In the genomic region with DNA sequence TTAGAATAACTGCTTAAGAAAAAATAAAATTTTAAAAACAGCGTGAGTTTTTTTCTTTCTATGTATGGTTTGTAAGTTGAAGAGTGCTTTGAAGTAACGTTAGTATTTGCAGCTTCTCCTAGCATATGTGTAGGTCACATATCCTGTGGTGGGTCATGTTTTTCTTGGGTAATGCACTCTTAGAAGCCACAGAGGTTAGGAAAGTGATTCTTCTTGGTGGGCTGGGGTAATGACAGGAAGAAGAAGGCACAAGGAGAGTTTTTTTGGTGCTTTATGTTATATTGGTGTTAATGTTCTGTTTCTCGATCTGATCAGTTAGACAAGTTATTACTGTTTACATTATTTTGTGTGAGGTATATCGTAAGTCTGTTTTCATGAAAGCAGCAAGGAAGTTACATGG, we compare ENCODE assay signal across 16 cellular contexts.
DNase-seq lines count a peak whose midpoint lies in the region; ATAC-seq and TF ChIP-seq lines count a peak whose summit lies in the region.
"Had no signal": no experiment of that assay in that cellular context is flagged by ENCODE, and none has a peak within 500 bp of the region (broad histone marks: within the 10 kb centered on the region; RNA-seq: fewer than 3 reads in every experiment).

No MANE protein-coding gene starts in this region.

- no peaks in the 10 kb centered on the region for H4K20me1 ChIP-seq in neural progenitor cell (ENCODE audit: low read depth)

- no peak for TF ChIP-seq EP300 in tibial nerve (IDR thresholded peaks at IDR 0.05)

- no peaks in the 10 kb centered on the region for H3F3A ChIP-seq in neural progenitor cell (ENCODE audit: low read depth)

- peaks cover 3 to 71% (median 30%) of the 10 kb centered on the region in 3 donors for H3K36me3 Mint-ChIP-seq in CD8-positive, alpha-beta memory T cell
- H3K36me3 Mint-ChIP-seq in activated CD8-positive, alpha-beta T cell treated with anti-CD3 and anti-CD28 coated beads, Interleukin-2, amount 10 ng/mL, durations not matched to agents 7 days and 5 days (ENCODE audit: low read depth): peaks cover 49% of the 10 kb centered on the region
- H3K36me3 Mint-ChIP-seq in naive thymus-derived CD8-positive, alpha-beta T cell: peaks cover 9 to 54% (median 18%) of the 10 kb centered on the region in 3 donors
- peaks cover 41% of the 10 kb centered on the region for H3K36me3 Mint-ChIP-seq in neural progenitor cell

- H3K27ac ChIP-seq in CD8-positive, alpha-beta memory T cell (ENCODE audit: low read depth, low read length): no peak overlapping the region
- no peak overlapping the region for H3K27ac ChIP-seq in neural progenitor cell
- no peak overlapping the region for H3K27ac ChIP-seq in tibial nerve
- H3K27ac ChIP-seq: C4-2B, sigmoid colon, thoracic aorta had no signal

- in situ Hi-C loops in KBM-7 (cut with MboI; ENCODE audit: low pct_unique_long_range_greater_than_20kb, low sequenced_read_pairs): no loop called here

- WGBS in tibial nerve, 2 donors: 57 to 61% methylated on average over 4 of the region's 4 CpGs

- H3K9me3 Mint-ChIP-seq in CD8-positive, alpha-beta memory T cell: no peaks in the 10 kb centered on the region
- no peaks in the 10 kb centered on the region for H3K9me3 Mint-ChIP-seq in activated CD8-positive, alpha-beta T cell treated with anti-CD3 and anti-CD28 coated beads, Interleukin-2, amount 10 ng/mL, durations not matched to agents 7 days and 5 days (ENCODE audit: insufficient read depth)
- no peaks in the 10 kb centered on the region for H3K9me3 Mint-ChIP-seq in naive thymus-derived CD8-positive, alpha-beta T cell
- no peaks in the 10 kb centered on the region for H3K9me3 Mint-ChIP-seq in neural progenitor cell

- H3K36me3 ChIP-seq in CD8-positive, alpha-beta memory T cell (ENCODE audit: insufficient read depth, low read length): peaks cover 7% of the 10 kb centered on the region
- H3K36me3 ChIP-seq in neural progenitor cell (peaks cover 13% of the 10 kb centered on the region), tibial nerve (peaks cover 0 to 44% (median 0%) of the 10 kb centered on the region in 3 donors), MG63 (no peaks in the 10 kb centered on the region)
- H3K36me3 ChIP-seq: thoracic aorta had no signal

- TF ChIP-seq CTCF in neural progenitor cell (IDR thresholded peaks at IDR 0.05) (no peak), tibial nerve (IDR thresholded peaks at IDR 0.05) (no peak)

- POLR2A ChIA-PET in CD8-positive, alpha-beta memory T cell (lab: Charles Lee): no interaction called here
- POLR2A ChIA-PET in activated CD8-positive, alpha-beta T cell treated with anti-CD3 and anti-CD28 coated beads, Interleukin-2, amount 10 ng/mL, durations not matched to agents 7 days and 5 days (lab: Charles Lee): no interaction called here
- POLR2A ChIA-PET in naive thymus-derived CD8-positive, alpha-beta T cell (lab: Charles Lee): interaction anchor here (0.5 to 5.2 kb wide), 5 partner anchors 11 to 174 kb away, joined by 3 to 47 read pairs (median 3); a partner anchor contains a TSS

- no peaks in the 10 kb centered on the region for H3K27me3 ChIP-seq in CD8-positive, alpha-beta memory T cell (ENCODE audit: insufficient read depth, low read length, poor library complexity, severe bottlenecking)
- H3K27me3 ChIP-seq in neural progenitor cell (no peaks in the 10 kb centered on the region), tibial nerve (no peaks in the 10 kb centered on the region), MG63 (no peaks in the 10 kb centered on the region)
- H3K27me3 ChIP-seq: sigmoid colon had no signal

- peak in 2 of 5 donors; percentile 14 to 76 for DNase-seq in CD8-positive, alpha-beta memory T cell
- DNase-seq in KBM-7: peak; percentile 60
- no peak for DNase-seq in activated CD8-positive, alpha-beta T cell treated with anti-CD3 and anti-CD28 coated beads, Interleukin-2, amount 10 ng/mL, durations not matched to agents 7 days and 5 days
- DNase-seq in naive thymus-derived CD8-positive, alpha-beta T cell: peak in 6 of 10 donors; percentile 21 to 83 (median 58)
- DNase-seq in neural progenitor cell (ENCODE audit: low spot score): no peak
- no peak for DNase-seq in tibial nerve (ENCODE audit: low spot score in 2 of 2)
- DNase-seq in MG63: no peak
- DNase-seq: cortex of kidney; DMS79 treated with DMSO at 0.1 percent for 48 hours; KG1; NCI-H187; PC-3; sigmoid colon; stimulated activated CD4-positive, alpha-beta T cell treated with anti-CD3 and anti-CD28 coated beads, Interleukin-2, amount 100 ng/mL, for 24 hours had no signal

- no peak overlapping the region for H3K4me3 ChIP-seq in CD8-positive, alpha-beta memory T cell (ENCODE audit: low read length)
- H3K4me3 ChIP-seq in neural progenitor cell: no peak overlapping the region
- no peak overlapping the region for H3K4me3 ChIP-seq in tibial nerve
- H3K4me3 ChIP-seq in MG63: no peak overlapping the region
- H3K4me3 ChIP-seq: sigmoid colon, thoracic aorta had no signal

- peak; percentile 66 for ATAC-seq in activated CD8-positive, alpha-beta T cell treated with anti-CD3 and anti-CD28 coated beads, Interleukin-2, amount 10 ng/mL, durations not matched to agents 7 days and 5 days
- ATAC-seq in naive thymus-derived CD8-positive, alpha-beta T cell: peak; percentile 89 to 97
- ATAC-seq: PC-3 had no signal

- peak overlapping the region in 5 of 8 donors; percentile 29 to 93 (median 59) for H3K27ac Mint-ChIP-seq in CD8-positive, alpha-beta memory T cell
- H3K27ac Mint-ChIP-seq in activated CD8-positive, alpha-beta T cell treated with anti-CD3 and anti-CD28 coated beads, Interleukin-2, amount 10 ng/mL, durations not matched to agents 7 days and 5 days: peak overlapping the region; percentile 67
- H3K27ac Mint-ChIP-seq in naive thymus-derived CD8-positive, alpha-beta T cell: peak overlapping the region; percentile 54 to 96 (median 90)
- no peak overlapping the region for H3K27ac Mint-ChIP-seq in neural progenitor cell

- peaks cover 14 to 35% (median 24%) of the 10 kb centered on the region in 3 donors for H3K4me1 Mint-ChIP-seq in CD8-positive, alpha-beta memory T cell
- peaks cover 26% of the 10 kb centered on the region for H3K4me1 Mint-ChIP-seq in activated CD8-positive, alpha-beta T cell treated with anti-CD3 and anti-CD28 coated beads, Interleukin-2, amount 10 ng/mL, durations not matched to agents 7 days and 5 days (ENCODE audit: low read depth)
- peaks cover 20 to 77% (median 57%) of the 10 kb centered on the region in 4 donors for H3K4me1 Mint-ChIP-seq in naive thymus-derived CD8-positive, alpha-beta T cell
- H3K4me1 Mint-ChIP-seq in neural progenitor cell: no peaks in the 10 kb centered on the region

- H2AFZ ChIP-seq in neural progenitor cell (replicated peaks): no peak overlapping the region

- H3K79me2 ChIP-seq in neural progenitor cell (ENCODE audit: low read depth): no peaks in the 10 kb centered on the region

- H3K9me3 ChIP-seq in CD8-positive, alpha-beta memory T cell (ENCODE audit: low read length): no peaks in the 10 kb centered on the region
- H3K9me3 ChIP-seq in neural progenitor cell (ENCODE audit: low read depth): no peaks in the 10 kb centered on the region
- no peaks in the 10 kb centered on the region for H3K9me3 ChIP-seq in tibial nerve
- no peaks in the 10 kb centered on the region for H3K9me3 ChIP-seq in MG63
- H3K9me3 ChIP-seq: sigmoid colon, thoracic aorta had no signal

- peaks cover 30% of the 10 kb centered on the region for H3K4me1 ChIP-seq in CD8-positive, alpha-beta memory T cell (ENCODE audit: insufficient read depth, low read length)
- H3K4me1 ChIP-seq in neural progenitor cell: no peaks in the 10 kb centered on the region
- H3K4me1 ChIP-seq in tibial nerve: no peaks in the 10 kb centered on the region

- no peak overlapping the region for H3K9ac ChIP-seq in neural progenitor cell

- H3K4me3 Mint-ChIP-seq in CD8-positive, alpha-beta memory T cell: peak overlapping the region in 3 of 7 donors; percentile 1 to 64 (median 36)
- H3K4me3 Mint-ChIP-seq in activated CD8-positive, alpha-beta T cell treated with anti-CD3 and anti-CD28 coated beads, Interleukin-2, amount 10 ng/mL, durations not matched to agents 7 days and 5 days: peak overlapping the region; percentile 7
- H3K4me3 Mint-ChIP-seq in naive thymus-derived CD8-positive, alpha-beta T cell: peak overlapping the region; percentile 51 to 86 (median 70)
- no peak overlapping the region for H3K4me3 Mint-ChIP-seq in neural progenitor cell

- H3K27me3 Mint-ChIP-seq in CD8-positive, alpha-beta memory T cell: no peaks in the 10 kb centered on the region
- no peaks in the 10 kb centered on the region for H3K27me3 Mint-ChIP-seq in activated CD8-positive, alpha-beta T cell treated with anti-CD3 and anti-CD28 coated beads, Interleukin-2, amount 10 ng/mL, durations not matched to agents 7 days and 5 days (ENCODE audit: low read depth)
- no peaks in the 10 kb centered on the region for H3K27me3 Mint-ChIP-seq in naive thymus-derived CD8-positive, alpha-beta T cell
- peaks cover 2% of the 10 kb centered on the region for H3K27me3 Mint-ChIP-seq in neural progenitor cell (ENCODE audit: insufficient read depth, low read depth)

- H3K4me2 ChIP-seq in neural progenitor cell: no peak overlapping the region

- no peak for TF ChIP-seq POLR2A in tibial nerve (IDR thresholded peaks at IDR 0.05)

- CTCF ChIA-PET in CD8-positive, alpha-beta memory T cell (lab: Charles Lee): no interaction called here
- CTCF ChIA-PET in activated CD8-positive, alpha-beta T cell treated with anti-CD3 and anti-CD28 coated beads, Interleukin-2, amount 10 ng/mL, durations not matched to agents 7 days and 5 days (lab: Charles Lee): interaction anchor here (0.7 to 1.1 kb wide), 4 partner anchors 24 to 174 kb away, joined by 3 to 5 read pairs (median 3); no protein-coding TSS in a partner anchor

Comparison
In these comparisons a context has a peak if more than half of its experiments do, and no peak if none do; other contexts are left out.
1. DNase-seq: peak in KBM-7 (single experiment) and naive thymus-derived CD8-positive, alpha-beta T cell (6 of 10); none in activated CD8-positive, alpha-beta T cell treated with anti-CD3 and anti-CD28 coated beads, Interleukin-2, amount 10 ng/mL, durations not matched to agents 7 days and 5 days (single experiment), neural progenitor cell (single experiment), tibial nerve (0 of 2) and MG63 (single experiment).